ENCODE assay signal across 31 cellular contexts in genomic region chr13:83890358-83890757, GRCh38. TPM values are rescaled to one million over a fixed set of nuclear protein-coding genes. Genes with fewer than 3 reads are reported as not detected.
"Had no signal": no experiment of that assay in that cellular context is flagged by ENCODE, and none has a peak within 500 bp of the region (broad histone marks: within the 10 kb centered on the region; RNA-seq: fewer than 3 reads in every experiment).

No MANE protein-coding gene starts in this region.

- H3K4me3 ChIP-seq: heart right ventricle, hepatocyte, left ventricle myocardium inferior, lung, neural progenitor cell, pancreas, prostate gland, sigmoid colon, spleen, tibial nerve, upper lobe of left lung had no signal

- H3K27me3 ChIP-seq: heart right ventricle, hepatocyte, neural progenitor cell, pancreas, sigmoid colon, spleen, tibial nerve, upper lobe of left lung had no signal

- ATAC-seq: heart right ventricle; natural killer cell; pancreas; right cardiac atrium; stimulated activated memory B cell treated with anti-CD40 and anti-IgM and Interleukin-4, amounts not matched to agents 10 μg/mL and 1 μg/mL and 100 μg/mL, for 72 hours; stimulated activated naive CD8-positive, alpha-beta T cell treated with anti-CD3 and anti-CD28 coated beads, Interleukin-15, amount 100 ng/mL, for 72 hours had no signal

- H3K4me2 ChIP-seq: hepatocyte, neural progenitor cell had no signal

- DNase-seq: heart right ventricle; islet precursor cell; left ventricle myocardium inferior; mesendoderm; naive B cell; natural killer cell; nephron progenitor cell; pancreas; posterior cingulate gyrus; retina; right cardiac atrium; sigmoid colon; small intestine; spleen; stimulated activated CD4-positive, alpha-beta T cell treated with anti-CD3 and anti-CD28 coated beads, Interleukin-2, amount 100 ng/mL, for 48 hours; stimulated activated CD4-positive, alpha-beta T cell treated with anti-CD3 and anti-CD28 coated beads, Interleukin-4, amount 100 ng/mL, for 4 hours; stimulated activated CD8-positive, alpha-beta memory T cell treated with anti-CD3 and anti-CD28 coated beads, Interleukin-4, amount 100 ng/mL, for 48 hours; stimulated activated naive CD4-positive, alpha-beta T cell treated with Interleukin-2 at 50 U/mL for 16 hours; stimulated activated naive CD8-positive, alpha-beta T cell treated with anti-CD3 and anti-CD28 coated beads, Interleukin-15, amount 100 ng/mL, for 72 hours; substantia nigra; upper lobe of left lung had no signal

- FAIRE-seq: small intestine had no signal

- H3K4me1 ChIP-seq: heart right ventricle, left ventricle myocardium inferior, neural progenitor cell, pancreas, prostate gland, sigmoid colon, spleen, tibial nerve, upper lobe of left lung had no signal

- H3K79me2 ChIP-seq: hepatocyte had no signal

- H2AFZ ChIP-seq: hepatocyte, neural progenitor cell had no signal

- H3K9ac ChIP-seq: neural progenitor cell had no signal

- H3K36me3 ChIP-seq: heart right ventricle, left ventricle myocardium inferior, neural progenitor cell, pancreas, prostate gland, sigmoid colon, spleen, tibial nerve, upper lobe of left lung had no signal

- H3K27ac ChIP-seq: heart right ventricle, hepatocyte, left ventricle myocardium inferior, neural progenitor cell, pancreas, prostate gland, sigmoid colon, spleen, tibial nerve, upper lobe of left lung had no signal

- H3K9me3 ChIP-seq: pancreas, prostate gland, sigmoid colon, tibial nerve, upper lobe of left lung had no signal

RNA-seq across cellular contexts. Expression of gene SLITRK1, which starts 8.1 kb away (rescaled TPM):
- total RNA-seq: heart right ventricle, hepatocyte, kidney epithelial cell, left ventricle myocardium inferior, lower leg skin, mononuclear cell, natural killer cell, omental fat pad, prostate gland, right cardiac atrium, spleen, upper lobe of left lung had no signal
- polyA plus RNA-seq: heart right ventricle, hepatocyte, lung, right cardiac atrium had no signal
